Comparison of ENCODE assay signal across 22 cellular contexts in genomic region chr10:101356132-101356531, GRCh38. TPM values are rescaled to one million over a fixed set of nuclear protein-coding genes. Genes with fewer than 3 reads are reported as not detected.
DNase-seq lines count a peak whose midpoint lies in the region; ATAC-seq and TF ChIP-seq lines count a peak whose summit lies in the region.
"Had no signal": no experiment of that assay in that cellular context is flagged by ENCODE, and none has a peak within 500 bp of the region (broad histone marks: within the 10 kb centered on the region; RNA-seq: fewer than 3 reads in every experiment).

No MANE protein-coding gene starts in this region.

- H3K4me2 ChIP-seq in SK-N-SH (0 out of 2 replicates have a peak overlapping the region, but pooled peaks have one; percentile 81), fibroblast of lung (ENCODE audit: extremely low read depth, insufficient read depth, low read length) (peak overlapping the region; percentile 3)

- H3K27ac ChIP-seq in SK-N-SH (ENCODE audit: low read depth in 2 of 2, low read length in 1 of 2) (no peak overlapping the region), fibroblast of lung (ENCODE audit: insufficient read depth, low read length) (no peak overlapping the region), right lobe of liver (no peak overlapping the region)
- H3K27ac ChIP-seq: Peyer's patch had no signal

- ATAC-seq in SK-N-SH treated with all-trans-retinoic acid at 6 μM for 48 hours = no peak
- no peak for ATAC-seq in HG03025 (IDR thresholded peaks at IDR 0.05; ENCODE audit: low FRiP score, unreplicated experiment)
- ATAC-seq in right lobe of liver = no peak
- ATAC-seq: K562 had no signal

- no peaks in the 10 kb centered on the region for H3K9me2 ChIP-seq in SK-N-SH

- TF ChIP-seq POLR2A in right lobe of liver (IDR thresholded peaks at IDR 0.05) = no peak

- H3K36me3 ChIP-seq in SK-N-SH (replicated peaks in 1 of 2; ENCODE audit: control insufficient read depth in 1 of 2, insufficient read depth in 2 of 2, low read length in 1 of 2) (peaks cover 0 to 5% of the 10 kb centered on the region in 2 experiments), fibroblast of lung (ENCODE audit: control insufficient read depth, insufficient read depth, low read length) (no peaks in the 10 kb centered on the region), right lobe of liver (no peaks in the 10 kb centered on the region)
- H3K36me3 ChIP-seq: Peyer's patch had no signal

- no peak overlapping the region for H3K4me3 ChIP-seq in SK-N-SH (ENCODE audit: low read depth in 2 of 2, low read length in 1 of 2)
- no peak overlapping the region for H3K4me3 ChIP-seq in fibroblast of lung (replicated peaks in 1 of 4; ENCODE audit: control extremely low read depth in 1 of 4, insufficient read depth in 1 of 4, low read depth in 3 of 4, low read length in 4 of 4)
- no peak overlapping the region for H3K4me3 ChIP-seq in right lobe of liver
- H3K4me3 ChIP-seq: HAP-1, K562, Peyer's patch had no signal

- peak overlapping the region; percentile 37 for H3K4me3 Mint-ChIP-seq in progenitor cell of endocrine pancreas (ENCODE audit: low read depth)
- H3K4me3 Mint-ChIP-seq: CD14-positive monocyte had no signal

- peaks cover 20% of the 10 kb centered on the region for H3K4me1 Mint-ChIP-seq in progenitor cell of endocrine pancreas (ENCODE audit: low read depth)

- intact Hi-C loops in right lobe of liver (cut with DNase I) = no loop called here

- no peak overlapping the region for H3K27ac Mint-ChIP-seq in progenitor cell of endocrine pancreas

- no peak for TF ChIP-seq CTCF in SK-N-SH (IDR thresholded peaks at IDR 0.05)
- no peak for TF ChIP-seq CTCF in fibroblast of lung (conservative IDR thresholded peaks at IDR 0.05 in 1 of 2, IDR thresholded peaks at IDR 0.05 in 1 of 2; ENCODE audit: low read depth in 1 of 2, low read length in 2 of 2)
- TF ChIP-seq CTCF in progenitor cell of endocrine pancreas (IDR thresholded peaks at IDR 0.05; ENCODE audit: unreplicated experiment) = no peak
- TF ChIP-seq CTCF in right lobe of liver (IDR thresholded peaks at IDR 0.05) = no peak

- DNase-seq in SK-N-SH (no peak), HEK293T (ENCODE audit: extremely low spot score) (no peak), fibroblast of lung (ENCODE audit: low read depth in 2 of 2) (no peak), progenitor cell of endocrine pancreas (ENCODE audit: low spot score, unreplicated experiment) (no peak), NCI-H1092 (lab: John Stamatoyannopoulos, UW) (no peak), right lobe of liver (no peak)
- DNase-seq: 8988T; COR-L47; DMS 273 treated with DMSO at 0.1 percent for 48 hours; GF-D8; NCI-H1105 treated with DMSO at 0.1 percent for 48 hours; NCI-H1694; NCI-H2081 treated with DMSO at 0.1 percent for 48 hours; NCI-H446 treated with DMSO at 0.1 percent for 48 hours; NCI-H69; NK-92 treated with Interleukin-12 subunit alpha and Interleukin-12 subunit beta, amount 100 ng/mL, for 24 hours; Peyer's patch had no signal

- no peak for TF ChIP-seq RAD21 in SK-N-SH (IDR thresholded peaks at IDR 0.05; ENCODE audit: low read length)

- no peaks in the 10 kb centered on the region for H3K9me3 ChIP-seq in SK-N-SH
- H3K9me3 ChIP-seq in fibroblast of lung (ENCODE audit: control insufficient read depth, insufficient read depth, low read depth, low read length) = no peaks in the 10 kb centered on the region
- H3K9me3 ChIP-seq in right lobe of liver = no peaks in the 10 kb centered on the region
- H3K9me3 ChIP-seq: HAP-1, Peyer's patch had no signal

- no peaks in the 10 kb centered on the region for H3K27me3 Mint-ChIP-seq in progenitor cell of endocrine pancreas

- TF ChIP-seq EP300 in SK-N-SH (IDR thresholded peaks at IDR 0.05; ENCODE audit: borderline replicate concordance in 1 of 2, low read depth in 1 of 2, low read length in 1 of 2) = no peak

- H3K9ac ChIP-seq in SK-N-SH (no peak overlapping the region), fibroblast of lung (ENCODE audit: insufficient read depth, low read length) (no peak overlapping the region)

- no peaks in the 10 kb centered on the region for H3K27me3 ChIP-seq in SK-N-SH (ENCODE audit: insufficient read depth)
- no peaks in the 10 kb centered on the region for H3K27me3 ChIP-seq in fibroblast of lung (ENCODE audit: control insufficient read depth, insufficient read depth, low read length)
- H3K27me3 ChIP-seq in right lobe of liver = no peaks in the 10 kb centered on the region
- H3K27me3 ChIP-seq: Peyer's patch had no signal

- POLR2A ChIA-PET in SK-N-SH (lab: Yijun Ruan, JAX) (no interaction called here), HEK293T (lab: Yijun Ruan, JAX) (no interaction called here)

- H3F3A ChIP-seq in SK-N-SH (replicated peaks; ENCODE audit: insufficient read depth) = no peaks in the 10 kb centered on the region

- H2AFZ ChIP-seq in SK-N-SH (ENCODE audit: low read depth) (no peak overlapping the region), fibroblast of lung (ENCODE audit: low read length) (no peak overlapping the region)

- peaks cover 7 to 9% of the 10 kb centered on the region in 2 experiments; a peak in 3 of 4 replicates for H3K4me1 ChIP-seq in SK-N-SH (ENCODE audit: control insufficient read depth in 1 of 2, insufficient read depth in 2 of 2, low read depth in 1 of 2, low read length in 1 of 2)
- peaks cover 3% of the 10 kb centered on the region for H3K4me1 ChIP-seq in fibroblast of lung (ENCODE audit: control insufficient read depth, extremely low read depth, insufficient read depth, low read length)
- peaks cover 0 to 12% (median 0%) of the 10 kb centered on the region in 4 donors for H3K4me1 ChIP-seq in right lobe of liver

- CTCF ChIA-PET in SK-N-SH (lab: Yijun Ruan, JAX) = interaction anchor here (0.6 to 4.2 kb wide), 9 partner anchors 16 to 214 kb away, joined by 3 to 20 read pairs (median 4); no protein-coding TSS in a partner anchor
- CTCF ChIA-PET in HEK293T (lab: Yijun Ruan, JAX) = no interaction called here

- WGBS in SK-N-SH (ENCODE audit: low lambda C conversion rate) = 98% methylated on average over 5 of the region's 5 CpGs
- 92% methylated on average over 4 of the region's 5 CpGs for WGBS in right lobe of liver (ENCODE audit: insufficient coverage, low coverage, low lambda C conversion rate, missing lambda C conversion rate)

- peaks cover 6% of the 10 kb centered on the region for H3K36me3 Mint-ChIP-seq in progenitor cell of endocrine pancreas (ENCODE audit: insufficient read depth)

- no peaks in the 10 kb centered on the region for H3K9me3 Mint-ChIP-seq in progenitor cell of endocrine pancreas (ENCODE audit: low read depth)
- H3K9me3 Mint-ChIP-seq: CD14-positive monocyte had no signal

- H3K79me2 ChIP-seq in SK-N-SH (ENCODE audit: insufficient read depth) (peaks cover 64% of the 10 kb centered on the region), fibroblast of lung (ENCODE audit: control insufficient read depth, insufficient read depth, low read length) (peaks cover 18% of the 10 kb centered on the region)

- H4K20me1 ChIP-seq in SK-N-SH (ENCODE audit: insufficient read depth) (peaks cover 12% of the 10 kb centered on the region; the same call in 1 of the 2 replicates), fibroblast of lung (ENCODE audit: control insufficient read depth, extremely low read depth, insufficient read depth, low read length) (no peaks in the 10 kb centered on the region)

TF ChIP-seq in SK-N-SH, 30 proteins besides CTCF, POLR2A, EP300 and RAD21 (continues in another document):
- no peak for TF ChIP-seq SIN3A (IDR thresholded peaks at IDR 0.05; ENCODE audit: borderline replicate concordance, low read depth, low read length)
- TF ChIP-seq USF2 (IDR thresholded peaks at IDR 0.05; ENCODE audit: borderline replicate concordance, low read depth, low read length) = no peak
- no peak for TF ChIP-seq FOSL2 (IDR thresholded peaks at IDR 0.05; ENCODE audit: borderline replicate concordance, low read depth)

TF ChIP-seq in SK-N-SH treated with all-trans-retinoic acid at 6 μM for 48 hours, 23 proteins besides CTCF, POLR2A, EP300 and RAD21 (continues in another document):
- no peak for TF ChIP-seq ZNF8 (CRISPR knock-in tag; IDR thresholded peaks at IDR 0.05)

TF ChIP-seq in HEK293T, 16 proteins besides CTCF, POLR2A, EP300 and RAD21:
- TF ChIP-seq ZNF384 (IDR thresholded peaks at IDR 0.05) = no peak
- no peak for TF ChIP-seq SUZ12 (IDR thresholded peaks at IDR 0.05)
- TF ChIP-seq FOXM1 (IDR thresholded peaks at IDR 0.05; ENCODE audit: borderline replicate concordance) = no peak
- TF ChIP-seq PKNOX1 (IDR thresholded peaks at IDR 0.05) = peak; percentile 55
- TF ChIP-seq TARDBP (IDR thresholded peaks at IDR 0.05) = no peak
- no peak for TF ChIP-seq ELF4 (IDR thresholded peaks at IDR 0.05)

RNA-seq across cellular contexts. Expression of gene BTRC, which starts 2.2 kb away (rescaled TPM):
- polyA plus RNA-seq in SK-N-SH (2012; rRNA removed) (6.5 and 8.1 TPM in 2 replicates), fibroblast of lung (9.6 and 10.9 TPM in 2 replicates)
- 6.7 and 7.3 TPM in 2 replicates for polyA plus RNA-seq in SK-N-SH (2012; cell fraction: cytosol; rRNA removed)
- 10.1 and 17.6 TPM in 2 replicates for polyA plus RNA-seq in SK-N-SH (2012; cell fraction: nucleus; rRNA removed)
- total RNA-seq in fibroblast of lung (9.2 and 9.5 TPM in 2 replicates), progenitor cell of endocrine pancreas (43.5 and 46.5 TPM in 2 replicates), right lobe of liver (1 to 10 TPM; 4.8 to 8.4 (median 6.5) TPM)
- polyA plus RNA-seq in fibroblast of lung (2012) = 5.3 and 6.9 TPM in 2 replicates
- polyA minus RNA-seq in fibroblast of lung (ENCODE audit: low replicate concordance) = 7.2 and 7.7 TPM in 2 replicates
